In genomic region chr1:16906873-16907272, GRCh38 we compare ENCODE assay signal across 14 cellular contexts.
"Had no signal": no experiment of that assay in that cellular context is flagged by ENCODE, and none has a peak within 500 bp of the region (broad histone marks: within the 10 kb centered on the region; RNA-seq: fewer than 3 reads in every experiment).

No MANE protein-coding gene starts in this region.

- H3K36me3 ChIP-seq: ascending aorta, left lung, ovary, thoracic aorta, WERI-Rb-1 had no signal

- DNase-seq: activated CD4-positive, alpha-beta T cell treated with anti-CD3 and anti-CD28 coated beads for 4 hours; activated effector memory CD4-positive, alpha-beta T cell treated with Interleukin-2 at 50 U/mL for 16 hours; activated naive CD8-positive, alpha-beta T cell treated with anti-CD3 and anti-CD28 coated beads, Interleukin-2, amount 50 U/mL, for 24 hours; foreskin keratinocyte; nephron progenitor cell; ovary; stimulated activated CD4-positive, alpha-beta T cell treated with anti-CD3 and anti-CD28 coated beads, Interleukin-4, amount 100 ng/mL, for 1 hour; stimulated activated CD8-positive, alpha-beta memory T cell treated with anti-CD3 and anti-CD28 coated beads, Interleukin-4, amount 100 ng/mL, for 48 hours; stimulated activated naive CD8-positive, alpha-beta T cell treated with anti-CD3 and anti-CD28 coated beads, Interleukin-15, Interleukin-2, amounts not matched to agents 100 U/mL and 50 U/mL, for 24 hours; T1000; WERI-Rb-1 had no signal

- H3K27me3 Mint-ChIP-seq: activated naive CD8-positive, alpha-beta T cell treated with anti-CD3 and anti-CD28 coated beads, Interleukin-2, amount 50 U/mL, for 24 hours had no signal

- H3K27me3 ChIP-seq: ascending aorta, foreskin keratinocyte, left lung, ovary had no signal

- H3K27ac ChIP-seq: foreskin keratinocyte, ovary had no signal

- H3K9me3 Mint-ChIP-seq: activated naive CD8-positive, alpha-beta T cell treated with anti-CD3 and anti-CD28 coated beads, Interleukin-2, amount 50 U/mL, for 24 hours had no signal

- ATAC-seq: activated naive CD8-positive, alpha-beta T cell treated with anti-CD3 and anti-CD28 coated beads, Interleukin-2, amount 50 U/mL, for 24 hours; foreskin keratinocyte; left lung; stimulated activated naive CD8-positive, alpha-beta T cell treated with anti-CD3 and anti-CD28 coated beads, Interleukin-15, Interleukin-2, amounts not matched to agents 100 U/mL and 50 U/mL, for 24 hours had no signal

- H3K4me3 Mint-ChIP-seq: activated naive CD8-positive, alpha-beta T cell treated with anti-CD3 and anti-CD28 coated beads, Interleukin-2, amount 50 U/mL, for 24 hours; nephron progenitor cell had no signal

- H3K4me3 ChIP-seq: ascending aorta, left lung, ovary, thoracic aorta had no signal
